Comparison of ENCODE assay signal across 27 cellular contexts in genomic region chr6:106869203-106869602, GRCh38.
"Had no signal": no experiment of that assay in that cellular context is flagged by ENCODE, and none has a peak within 500 bp of the region (broad histone marks: within the 10 kb centered on the region; RNA-seq: fewer than 3 reads in every experiment).

No MANE protein-coding gene starts in this region.

- H3K36me3 Mint-ChIP-seq: activated naive CD4-positive, alpha-beta T cell treated with anti-CD3 and anti-CD28 coated beads, Interleukin-2, amount 50 U/mL, for 72 hours had no signal

- H3K27me3 ChIP-seq: adrenal gland, ascending aorta, dorsolateral prefrontal cortex, esophagus squamous epithelium, gastroesophageal sphincter, heart left ventricle, pancreas, stomach, suprapubic skin, tibial nerve had no signal

- H3K27me3 Mint-ChIP-seq: activated T-helper 17 cell treated with anti-CD3 and anti-CD28 coated beads, Interleukin-2, amount 50 U/mL, for 72 hours; central memory CD8-positive, alpha-beta T cell had no signal

- FAIRE-seq: colon, kidney, pancreas, TTC549 had no signal

- H3K4me3 Mint-ChIP-seq: activated T-helper 17 cell treated with anti-CD3 and anti-CD28 coated beads, Interleukin-2, amount 50 U/mL, for 72 hours; central memory CD8-positive, alpha-beta T cell; effector memory CD8-positive, alpha-beta T cell; nephron; T-helper 2 cell treated with Interferon-gamma antibody and Interleukin-4, amounts not matched to agents 5 μg/mL and 100 μg/mL, for 36 hours had no signal

- H3K4me1 Mint-ChIP-seq: activated T-helper 17 cell treated with anti-CD3 and anti-CD28 coated beads, Interleukin-2, amount 50 U/mL, for 72 hours; central memory CD8-positive, alpha-beta T cell; nephron had no signal

- DNase-seq: activated CD4-positive, CD25-positive, alpha-beta regulatory T cell treated with anti-CD3 and anti-CD28 coated beads, Interleukin-2, amount 50 U/mL, for 72 hours; activated T-cell treated with anti-CD3 and anti-CD28 coated beads, Interleukin-2, amount 50 U/mL, for 1 hour; adrenal gland; dorsolateral prefrontal cortex; effector memory CD8-positive, alpha-beta T cell; esophagus squamous epithelium; heart left ventricle; kidney; pancreas; psoas muscle; right cardiac atrium; stimulated activated CD4-positive, alpha-beta T cell treated with anti-CD3 and anti-CD28 coated beads, Interleukin-1b, Interleukin-23, amount 100 ng/mL, for 48 hours; stomach; WERI-Rb-1 had no signal

- H3K9me3 Mint-ChIP-seq: activated naive CD4-positive, alpha-beta T cell treated with anti-CD3 and anti-CD28 coated beads, Interleukin-2, amount 50 U/mL, for 72 hours; activated T-helper 17 cell treated with anti-CD3 and anti-CD28 coated beads, Interleukin-2, amount 50 U/mL, for 72 hours; central memory CD8-positive, alpha-beta T cell; effector memory CD8-positive, alpha-beta T cell; T-helper 2 cell treated with Interferon-gamma antibody and Interleukin-4, amounts not matched to agents 5 μg/mL and 100 μg/mL, for 36 hours had no signal

- H3K4me1 ChIP-seq: adrenal gland, ascending aorta, gastroesophageal sphincter, heart left ventricle, psoas muscle, suprapubic skin, tibial nerve had no signal

- H3K9me3 ChIP-seq: adrenal gland, ascending aorta, esophagus squamous epithelium, gastroesophageal sphincter, pancreas, psoas muscle, suprapubic skin, tibial nerve had no signal

- H3K27ac ChIP-seq: adrenal gland, ascending aorta, dorsolateral prefrontal cortex, gastroesophageal sphincter, heart left ventricle, psoas muscle, stomach, suprapubic skin, tibial nerve, WERI-Rb-1 had no signal

- H3K36me3 ChIP-seq: adrenal gland, ascending aorta, esophagus squamous epithelium, gastroesophageal sphincter, heart left ventricle, pancreas, stomach, suprapubic skin, tibial nerve, WERI-Rb-1 had no signal

- H3K4me3 ChIP-seq: adrenal gland, ascending aorta, dorsolateral prefrontal cortex, esophagus squamous epithelium, gastroesophageal sphincter, heart left ventricle, pancreas, psoas muscle, stomach, suprapubic skin, tibial nerve had no signal

- H3K27ac Mint-ChIP-seq: activated naive CD4-positive, alpha-beta T cell treated with anti-CD3 and anti-CD28 coated beads, Interleukin-2, amount 50 U/mL, for 72 hours; activated T-helper 17 cell treated with anti-CD3 and anti-CD28 coated beads, Interleukin-2, amount 50 U/mL, for 72 hours; effector memory CD8-positive, alpha-beta T cell; T-helper 2 cell treated with Interferon-gamma antibody and Interleukin-4, amounts not matched to agents 5 μg/mL and 100 μg/mL, for 36 hours had no signal

- ATAC-seq: activated naive CD4-positive, alpha-beta T cell treated with anti-CD3 and anti-CD28 coated beads, Interleukin-2, amount 50 U/mL, for 72 hours; activated T-helper 17 cell treated with anti-CD3 and anti-CD28 coated beads, Interleukin-2, amount 50 U/mL, for 72 hours; effector memory CD8-positive, alpha-beta T cell; gastroesophageal sphincter; heart left ventricle; left lobe of liver; psoas muscle; right cardiac atrium; SK-N-SH treated with all-trans-retinoic acid at 6 μM for 48 hours had no signal
